ENCODE assay signal across 1 cellular context in genomic region chr1:155989242-155989991, GRCh38.
TF ChIP-seq lines count a peak whose summit lies in the region.

No MANE protein-coding gene starts in this region.

TF ChIP-seq in K562, 482 proteins besides CTCF, POLR2A, EP300 and RAD21 (continued from another document):
- TF ChIP-seq HMGXB4 (CRISPR knock-in tag; IDR thresholded peaks at IDR 0.05) (no peak), CBX3 (IDR thresholded peaks at IDR 0.05; ENCODE audit: borderline replicate concordance in 1 of 2, low read length in 2 of 2) (no peak), CC2D1A (IDR thresholded peaks at IDR 0.05) (peak; percentile 86), SP1 (CRISPR knock-in tag; IDR thresholded peaks at IDR 0.05) (no peak)
